Comparison of ENCODE assay signal across 8 cellular contexts in the genomic region with DNA sequence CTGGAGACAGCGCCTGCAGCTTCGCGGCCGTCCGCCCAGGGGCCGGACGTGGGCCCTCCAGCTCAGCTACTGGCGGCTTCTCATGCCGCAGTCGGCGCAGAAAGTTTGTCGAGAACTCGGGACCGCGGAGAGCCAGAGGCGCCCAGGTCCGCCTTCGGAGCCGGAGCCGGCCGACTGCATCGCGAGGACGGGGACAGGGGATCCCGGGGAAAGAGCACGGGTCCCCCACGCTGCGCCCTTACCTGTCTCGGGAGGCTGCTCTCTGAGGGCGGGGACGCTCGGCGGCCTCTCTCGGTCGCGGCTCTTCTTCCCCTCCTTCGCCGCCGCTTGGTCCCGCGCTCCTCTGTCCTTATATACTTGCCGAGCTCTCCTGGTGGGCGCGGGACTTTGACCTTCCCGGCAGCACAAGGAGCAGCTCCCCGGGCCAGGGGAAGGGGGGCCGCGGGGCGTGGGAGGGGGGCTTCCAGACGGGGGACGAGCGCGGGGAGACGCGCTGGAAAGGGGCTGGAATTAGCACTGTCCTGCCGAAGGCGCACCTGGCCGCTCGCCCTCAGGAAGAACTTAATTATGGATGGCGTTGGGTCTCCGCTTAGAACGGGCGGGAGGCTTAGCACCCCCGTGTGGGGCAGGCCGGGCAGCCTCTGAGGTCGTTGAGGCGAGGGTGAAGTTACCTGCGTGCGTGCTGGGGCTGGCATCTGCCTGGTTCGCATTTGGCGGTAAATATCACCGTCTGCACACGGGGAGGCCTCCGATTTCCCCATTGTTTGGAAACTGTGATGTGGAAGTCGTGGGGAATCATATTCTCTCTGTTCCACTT. TPM values are rescaled to one million over a fixed set of nuclear protein-coding genes. Genes with fewer than 3 reads are reported as not detected.
DNase-seq lines count a peak whose midpoint lies in the region; ATAC-seq, FAIRE-seq and TF ChIP-seq lines count a peak whose summit lies in the region.

A gene (minus strand): TSS at position 325 of the 817 bp plus-strand sequence. CDS start 3,808 bp downstream, outside the sequence.

- no peak within 1 kb of the TSS for H3K27ac ChIP-seq in pancreas

- no peaks in the 10 kb centered on the region for H3K9me3 Mint-ChIP-seq in Calu3 (ENCODE audit: low read depth, unreplicated experiment)
- no peaks in the 10 kb centered on the region for H3K9me3 Mint-ChIP-seq in activated T-helper 2 cell treated with anti-CD3 and anti-CD28 coated beads, Interferon-gamma antibody, Interleukin-2, Interleukin-4, amounts not matched to agents 10 μg/mL and 5 μg/mL and 100 μg/mL, durations not matched to agents 14 hours and 24 hours and 36 hours
- peaks cover 7% of the 10 kb centered on the region for H3K9me3 Mint-ChIP-seq in glutamatergic neuron (ENCODE audit: unreplicated experiment)

- H3K27me3 ChIP-seq in pancreas, result no peaks in the 10 kb centered on the region

- FAIRE-seq in pancreas (lab: Jason Lieb, UNC), result no peak

- H3K4me1 Mint-ChIP-seq in Calu3 (ENCODE audit: low read depth, unreplicated experiment) (no peaks in the 10 kb centered on the region), glutamatergic neuron (ENCODE audit: low read depth, unreplicated experiment) (no peaks in the 10 kb centered on the region)
- H3K4me1 Mint-ChIP-seq in activated T-helper 2 cell treated with anti-CD3 and anti-CD28 coated beads, Interferon-gamma antibody, Interleukin-2, Interleukin-4, amounts not matched to agents 10 μg/mL and 5 μg/mL and 100 μg/mL, durations not matched to agents 14 hours and 24 hours and 36 hours (ENCODE audit: low read depth), result peaks cover 17% of the 10 kb centered on the region

- H3K4me3 ChIP-seq in pancreas, result peak within 1 kb of the TSS; percentile 6 to 51 (median 31)

- H3K36me3 Mint-ChIP-seq in Calu3 (ENCODE audit: insufficient read depth, unreplicated experiment) (no peaks in the 10 kb centered on the region), glutamatergic neuron (ENCODE audit: unreplicated experiment) (peaks cover 9% of the 10 kb centered on the region)
- H3K36me3 Mint-ChIP-seq in activated T-helper 2 cell treated with anti-CD3 and anti-CD28 coated beads, Interferon-gamma antibody, Interleukin-2, Interleukin-4, amounts not matched to agents 10 μg/mL and 5 μg/mL and 100 μg/mL, durations not matched to agents 14 hours and 24 hours and 36 hours (ENCODE audit: low read depth), result no peaks in the 10 kb centered on the region

- peak within 1 kb of the TSS; percentile 61 for H3K4me3 Mint-ChIP-seq in Calu3 (ENCODE audit: low read depth, unreplicated experiment)
- peak within 1 kb of the TSS; percentile 64 for H3K4me3 Mint-ChIP-seq in activated T-helper 2 cell treated with anti-CD3 and anti-CD28 coated beads, Interferon-gamma antibody, Interleukin-2, Interleukin-4, amounts not matched to agents 10 μg/mL and 5 μg/mL and 100 μg/mL, durations not matched to agents 14 hours and 24 hours and 36 hours (ENCODE audit: low read depth)
- H3K4me3 Mint-ChIP-seq in glutamatergic neuron (ENCODE audit: unreplicated experiment), result peak within 1 kb of the TSS; percentile 34

- no peaks in the 10 kb centered on the region for H3K4me1 ChIP-seq in pancreas

- intact Hi-C loops in Calu3 (cut with micrococcal nuclease; ENCODE audit: unreplicated experiment) (no loop called here), pancreas (cut with DNase I) (no loop called here)
- intact Hi-C loops in activated T-helper 2 cell treated with anti-CD3 and anti-CD28 coated beads, Interferon-gamma antibody, Interleukin-2, Interleukin-4, amounts not matched to agents 10 μg/mL and 5 μg/mL and 100 μg/mL, durations not matched to agents 14 hours and 24 hours and 36 hours (cut with micrococcal nuclease), result no loop called here

- H3K27me3 Mint-ChIP-seq in Calu3 (ENCODE audit: unreplicated experiment), result peaks cover 99% of the 10 kb centered on the region
- H3K27me3 Mint-ChIP-seq in activated T-helper 2 cell treated with anti-CD3 and anti-CD28 coated beads, Interferon-gamma antibody, Interleukin-2, Interleukin-4, amounts not matched to agents 10 μg/mL and 5 μg/mL and 100 μg/mL, durations not matched to agents 14 hours and 24 hours and 36 hours (ENCODE audit: low read depth), result peaks cover 77% of the 10 kb centered on the region
- peaks cover 25% of the 10 kb centered on the region for H3K27me3 Mint-ChIP-seq in glutamatergic neuron (ENCODE audit: unreplicated experiment)

- no peaks in the 10 kb centered on the region for H3K9me3 ChIP-seq in pancreas

- no peak for TF ChIP-seq CTCF in Calu3 (IDR thresholded peaks at IDR 0.05; ENCODE audit: unreplicated experiment)
- TF ChIP-seq CTCF in glutamatergic neuron (IDR thresholded peaks at IDR 0.05; ENCODE audit: partially characterized antibody, unreplicated experiment), result no peak
- no peak for TF ChIP-seq CTCF in pancreas (IDR thresholded peaks at IDR 0.05)

- no peaks in the 10 kb centered on the region for H3K36me3 ChIP-seq in pancreas

- in situ Hi-C loops in KBM-7 (cut with MboI; ENCODE audit: low pct_unique_long_range_greater_than_20kb, low sequenced_read_pairs), result no loop called here

- no TSS peak for BruUV-seq in Calu3 (replicated peaks; lab: Mats Ljungman, UMichigan)

- ATAC-seq in pancreas, result peak; percentile 62 to 78 (median 77)
- no peak for ATAC-seq in HG02884 (IDR thresholded peaks at IDR 0.05; ENCODE audit: unreplicated experiment)

- 10 to 11% methylated on average over 59 to 75 of the region's 75 CpGs for WGBS in pancreas, 2 donors

- no peak within 1 kb of the TSS for H3K27ac Mint-ChIP-seq in Calu3 (ENCODE audit: unreplicated experiment)
- H3K27ac Mint-ChIP-seq in activated T-helper 2 cell treated with anti-CD3 and anti-CD28 coated beads, Interferon-gamma antibody, Interleukin-2, Interleukin-4, amounts not matched to agents 10 μg/mL and 5 μg/mL and 100 μg/mL, durations not matched to agents 14 hours and 24 hours and 36 hours, result no peak within 1 kb of the TSS
- no peak within 1 kb of the TSS for H3K27ac Mint-ChIP-seq in glutamatergic neuron (ENCODE audit: unreplicated experiment)

- CTCF ChIA-PET in Calu3 (lab: Charles Lee), result interaction anchor here (0.7 to 1.1 kb wide), 2 partner anchors 27 to 29 kb away, joined by 3 to 6 read pairs; no protein-coding TSS in a partner anchor

- DNase-seq in Calu3 (peak; percentile 17), KBM-7 (peak; percentile 12), glutamatergic neuron (no peak), pancreas (peak in 5 of 6 donors; percentile 12 to 73 (median 40)), dedifferentiated amniotic fluid mesenchymal stem cell (ENCODE audit: extremely low spot score) (no peak), 8988T (no peak)
- peak; percentile 20 for DNase-seq in activated T-helper 2 cell treated with anti-CD3 and anti-CD28 coated beads, Interferon-gamma antibody, Interleukin-2, Interleukin-4, amounts not matched to agents 10 μg/mL and 5 μg/mL and 100 μg/mL, durations not matched to agents 14 hours and 24 hours and 36 hours (ENCODE audit: low spot score)

RNA-seq across cellular contexts. Expression of the gene that starts here (rescaled TPM):
- not detected in 2 replicates for total RNA-seq in Calu3 (2022)
- total RNA-seq in activated T-helper 2 cell treated with anti-CD3 and anti-CD28 coated beads, Interferon-gamma antibody, Interleukin-2, Interleukin-4, amounts not matched to agents 10 μg/mL and 5 μg/mL and 100 μg/mL, durations not matched to agents 14 hours and 24 hours and 36 hours, result 5.8 and 6.7 TPM in 2 replicates
- 0.29 TPM for total RNA-seq in glutamatergic neuron (ENCODE audit: unreplicated experiment)
- 10 to 100 TPM in 1 of 6 donors, 1 to 10 TPM in 5; 2.4 to 13.5 (median 5.7) TPM for total RNA-seq in pancreas
- polyA plus RNA-seq in pancreas, result 10 to 100 TPM in 1 of 2 donors, 1 to 10 TPM in 1; 8.2 to 12.0 TPM

Comparison
In these comparisons a context has a peak if more than half of its experiments do, and no peak if none do; other contexts are left out.
1. Peak in DNase-seq in Calu3; RNA of the gene not detected or under 1 TPM.
2. DNase-seq: peak in KBM-7 (single experiment), activated T-helper 2 cell treated with anti-CD3 and anti-CD28 coated beads, Interferon-gamma antibody, Interleukin-2, Interleukin-4, amounts not matched to agents 10 μg/mL and 5 μg/mL and 100 μg/mL, durations not matched to agents 14 hours and 24 hours and 36 hours (single experiment) and pancreas (5 of 6); none in glutamatergic neuron (single experiment), dedifferentiated amniotic fluid mesenchymal stem cell (single experiment) and 8988T (single experiment).
3. Peak in every context shown above with its lines, with median percentiles within 50 percentile points of each other: H3K4me3 Mint-ChIP-seq.